In genomic region chr6:129485746-129486145, GRCh38 we compare ENCODE assay signal across 22 cellular contexts.
A peak's percentile ranks its signal among the peaks of the same experiment; 100 is the strongest.
DNase-seq lines count a peak whose midpoint lies in the region; ATAC-seq, FAIRE-seq and TF ChIP-seq lines count a peak whose summit lies in the region.
"Had no signal": no experiment of that assay in that cellular context is flagged by ENCODE, and none has a peak within 500 bp of the region (broad histone marks: within the 10 kb centered on the region; RNA-seq: fewer than 3 reads in every experiment).

No MANE protein-coding gene starts in this region.

- DNase-seq in HepG2 (ENCODE audit: low spot score) (no peak), right lobe of liver (no peak), NCI-H524 treated with DMSO at 0.1 percent for 48 hours (lab: John Stamatoyannopoulos, UW) (peak; percentile 84), foreskin melanocyte (peak; percentile 64), superior temporal gyrus (ENCODE audit: extremely low spot score) (peak; percentile 72), hepatocyte (ENCODE audit: low spot score) (no peak), foreskin keratinocyte (no peak)
- DNase-seq in activated CD8-positive, alpha-beta memory T cell treated with anti-CD3 and anti-CD28 coated beads, Interleukin-2, amount 10 ng/mL, durations not matched to agents 7 days and 5 days = no peak
- DNase-seq: activated effector memory CD4-positive, alpha-beta T cell treated with anti-CD3 and anti-CD28 coated beads, Interleukin-2, amount 50 U/mL, for 16 hours; BE2C; DMS153; left ventricle myocardium superior; NCI-H1092; NCI-H345; SHP77 treated with DMSO at 0.1 percent for 48 hours; stimulated activated CD4-positive, alpha-beta T cell treated with anti-CD3 and anti-CD28 coated beads, Interleukin-4, amount 100 ng/mL, for 1 hour; T-helper 2 cell; thyroid gland had no signal

- no peaks in the 10 kb centered on the region for H3K9me3 ChIP-seq in HepG2 (ENCODE audit: low read length)
- no peaks in the 10 kb centered on the region for H3K9me3 ChIP-seq in right lobe of liver
- no peaks in the 10 kb centered on the region for H3K9me3 ChIP-seq in hepatocyte (ENCODE audit: low read depth)
- H3K9me3 ChIP-seq: BE2C, thyroid gland had no signal

- intact Hi-C loops in HepG2 (cut with micrococcal nuclease; ENCODE audit: unreplicated experiment) (no loop called here), right lobe of liver (cut with DNase I) (no loop called here)

- in situ Hi-C loops in HepG2 (cut with HindIII; ENCODE audit: extremely low pct_ligation_motif_present, low pct_unique_long_range_greater_than_20kb) = loop anchor here (25.0 kb wide), 1 partner anchor 452 kb away; no protein-coding TSS in a partner anchor

- no peak overlapping the region for H3K27ac Mint-ChIP-seq in activated CD8-positive, alpha-beta memory T cell treated with anti-CD3 and anti-CD28 coated beads, Interleukin-2, amount 10 ng/mL, durations not matched to agents 7 days and 5 days

- H3K36me3 ChIP-seq in HepG2 (replicated peaks in 1 of 2; ENCODE audit: control insufficient read depth in 1 of 2, insufficient read depth in 2 of 2, low read length in 2 of 2) (no peaks in the 10 kb centered on the region), right lobe of liver (no peaks in the 10 kb centered on the region), hepatocyte (replicated peaks; ENCODE audit: insufficient read depth, low read depth) (no peaks in the 10 kb centered on the region)
- H3K36me3 ChIP-seq: BE2C, thyroid gland had no signal

- peaks cover 17% of the 10 kb centered on the region for H3K4me1 Mint-ChIP-seq in activated CD8-positive, alpha-beta memory T cell treated with anti-CD3 and anti-CD28 coated beads, Interleukin-2, amount 10 ng/mL, durations not matched to agents 7 days and 5 days

- BruUV-seq in HepG2 (replicated peaks; lab: Mats Ljungman, UMichigan) = no TSS peak

- H3K27me3 ChIP-seq in HepG2 (ENCODE audit: control insufficient read depth in 1 of 2, insufficient read depth in 2 of 2, low read length in 2 of 2) = no peaks in the 10 kb centered on the region
- H3K27me3 ChIP-seq in right lobe of liver = no peaks in the 10 kb centered on the region
- no peaks in the 10 kb centered on the region for H3K27me3 ChIP-seq in hepatocyte
- no peaks in the 10 kb centered on the region for H3K27me3 ChIP-seq in foreskin keratinocyte
- H3K27me3 ChIP-seq: BE2C, thyroid gland had no signal

- TF ChIP-seq RAD21 in HepG2 (CRISPR knock-in tag; IDR thresholded peaks at IDR 0.05) = no peak

- H3K9me3 Mint-ChIP-seq in activated CD8-positive, alpha-beta memory T cell treated with anti-CD3 and anti-CD28 coated beads, Interleukin-2, amount 10 ng/mL, durations not matched to agents 7 days and 5 days (ENCODE audit: low read depth) = no peaks in the 10 kb centered on the region

- H3K9me2 ChIP-seq in hepatocyte (replicated peaks; ENCODE audit: insufficient read depth) = no peaks in the 10 kb centered on the region

- H3K4me3 ChIP-seq in HepG2 (replicated peaks in 1 of 3; ENCODE audit: insufficient read depth in 1 of 3, low read depth in 2 of 3, low read length in 3 of 3) (no peak overlapping the region), right lobe of liver (no peak overlapping the region), hepatocyte (no peak overlapping the region)
- H3K4me3 ChIP-seq: coronary artery, skin epidermis, thyroid gland had no signal

- no peaks in the 10 kb centered on the region for H4K20me1 ChIP-seq in HepG2 (ENCODE audit: insufficient read depth, low read length)
- H4K20me1 ChIP-seq in hepatocyte (ENCODE audit: insufficient read depth, poor library complexity, severe bottlenecking) = no peaks in the 10 kb centered on the region

- H3K79me2 ChIP-seq in HepG2 (ENCODE audit: insufficient read depth, low read length) (no peaks in the 10 kb centered on the region), hepatocyte (no peaks in the 10 kb centered on the region)
- H3K79me2 ChIP-seq: parathyroid adenoma had no signal

- no peak overlapping the region for H3K9ac ChIP-seq in HepG2 (ENCODE audit: insufficient read depth, low read depth, low read length)
- H3K9ac ChIP-seq: parathyroid adenoma had no signal

- 0% methylated on average over 2 of the region's 2 CpGs for WGBS in HepG2 (ENCODE audit: low lambda C conversion rate)
- 65% methylated on average over 2 of the region's 2 CpGs for WGBS in right lobe of liver (ENCODE audit: insufficient coverage, low coverage, low lambda C conversion rate, missing lambda C conversion rate)
- 94% methylated on average over 2 of the region's 2 CpGs for WGBS in hepatocyte (ENCODE audit: low lambda C conversion rate, missing lambda C conversion rate)

- no peak overlapping the region for H2AFZ ChIP-seq in HepG2 (ENCODE audit: low read length)
- H2AFZ ChIP-seq in hepatocyte = no peak overlapping the region
- H2AFZ ChIP-seq: parathyroid adenoma had no signal

- H3K4me1 ChIP-seq in HepG2 (ENCODE audit: insufficient read depth, low read length) (peaks cover 8% of the 10 kb centered on the region), right lobe of liver (no peaks in the 10 kb centered on the region), hepatocyte (ENCODE audit: insufficient read depth) (peaks cover 3% of the 10 kb centered on the region), foreskin keratinocyte (peaks cover 20% of the 10 kb centered on the region)
- H3K4me1 ChIP-seq: parathyroid adenoma had no signal

- no peaks in the 10 kb centered on the region for H3K36me3 Mint-ChIP-seq in activated CD8-positive, alpha-beta memory T cell treated with anti-CD3 and anti-CD28 coated beads, Interleukin-2, amount 10 ng/mL, durations not matched to agents 7 days and 5 days

- no peak for TF ChIP-seq POLR2A in HepG2 (IDR thresholded peaks at IDR 0.05; ENCODE audit: insufficient read depth in 1 of 2, low read depth in 2 of 2, low read length in 2 of 2)
- TF ChIP-seq POLR2A in right lobe of liver (IDR thresholded peaks at IDR 0.05) = no peak

- FAIRE-seq in HepG2 (lab: Jason Lieb, UNC) = no peak
- FAIRE-seq: astrocyte had no signal

- POLR2A ChIA-PET in HepG2 (lab: Yijun Ruan, JAX) = no interaction called here

- CTCF ChIA-PET in HepG2 (lab: Yijun Ruan, JAX; ENCODE audit: low intra/inter-chr PET ratio, low total read pairs) = no interaction called here
- CTCF ChIA-PET in activated CD8-positive, alpha-beta memory T cell treated with anti-CD3 and anti-CD28 coated beads, Interleukin-2, amount 10 ng/mL, durations not matched to agents 7 days and 5 days (lab: Charles Lee) = interaction anchor here (1.3 to 2.0 kb wide), 3 partner anchors 12 to 15 kb away, joined by 4 to 7 read pairs (median 4); no protein-coding TSS in a partner anchor

- ATAC-seq in HepG2 (no peak), right lobe of liver (no peak), foreskin keratinocyte (no peak)
- ATAC-seq in activated CD8-positive, alpha-beta memory T cell treated with anti-CD3 and anti-CD28 coated beads, Interleukin-2, amount 10 ng/mL, durations not matched to agents 7 days and 5 days = no peak
- ATAC-seq: left ventricle myocardium superior had no signal

- no peak overlapping the region for H3K4me3 Mint-ChIP-seq in activated CD8-positive, alpha-beta memory T cell treated with anti-CD3 and anti-CD28 coated beads, Interleukin-2, amount 10 ng/mL, durations not matched to agents 7 days and 5 days

- H3K27me3 Mint-ChIP-seq in activated CD8-positive, alpha-beta memory T cell treated with anti-CD3 and anti-CD28 coated beads, Interleukin-2, amount 10 ng/mL, durations not matched to agents 7 days and 5 days = no peaks in the 10 kb centered on the region

- no peak overlapping the region for H3K27ac ChIP-seq in HepG2 (ENCODE audit: extremely low read length, insufficient read depth, low read length)
- no peak overlapping the region for H3K27ac ChIP-seq in right lobe of liver
- H3K27ac ChIP-seq in hepatocyte = no peak overlapping the region
- H3K27ac ChIP-seq in foreskin keratinocyte = no peak overlapping the region
- H3K27ac ChIP-seq: coronary artery, parathyroid adenoma, thyroid gland had no signal

- TF ChIP-seq EP300 in HepG2 (IDR thresholded peaks at IDR 0.05; ENCODE audit: low read depth in 2 of 2, low read length in 2 of 2) = no peak
- no peak for TF ChIP-seq EP300 in HepG2 (CRISPR knock-in tag; IDR thresholded peaks at IDR 0.05; ENCODE audit: borderline replicate concordance)

- TF ChIP-seq CTCF in HepG2 (CRISPR knock-in tag; IDR thresholded peaks at IDR 0.05) (no peak), right lobe of liver (IDR thresholded peaks at IDR 0.05) (no peak), hepatocyte (IDR thresholded peaks at IDR 0.05; ENCODE audit: poor library complexity) (no peak), foreskin keratinocyte (conservative IDR thresholded peaks at IDR 0.05) (no peak)

- H3K4me2 ChIP-seq in HepG2 (ENCODE audit: low read depth, low read length) = no peak overlapping the region
- no peak overlapping the region for H3K4me2 ChIP-seq in hepatocyte

TF ChIP-seq in HepG2, 621 proteins besides CTCF, POLR2A, EP300 and RAD21:
- peak; percentile 25; the same call in 1 of the 2 replicates for TF ChIP-seq RFX1 (IDR thresholded peaks at IDR 0.05)
- TF ChIP-seq ZNF547 (CRISPR knock-in tag; IDR thresholded peaks at IDR 0.05) = no peak

Comparison
In these comparisons a context has a peak if more than half of its experiments do, and no peak if none do; other contexts are left out.
1. DNase-seq: peak in NCI-H524 treated with DMSO at 0.1 percent for 48 hours (single experiment), foreskin melanocyte (single experiment) and superior temporal gyrus (single experiment); none in HepG2 (single experiment), right lobe of liver (0 of 3), hepatocyte (single experiment), activated CD8-positive, alpha-beta memory T cell treated with anti-CD3 and anti-CD28 coated beads, Interleukin-2, amount 10 ng/mL, durations not matched to agents 7 days and 5 days (single experiment) and foreskin keratinocyte (0 of 2).